8 cellular contexts compared by ENCODE assay signal in genomic region chr5:150350524-150351344, GRCh38. TPM values are rescaled to one million over a fixed set of nuclear protein-coding genes. Genes with fewer than 3 reads are reported as not detected.
DNase-seq lines count a peak whose midpoint lies in the region; ATAC-seq and TF ChIP-seq lines count a peak whose summit lies in the region.

No MANE protein-coding gene starts in this region.

- H3K27me3 Mint-ChIP-seq in activated naive CD4-positive, alpha-beta T cell treated with anti-CD3 and anti-CD28 coated beads for 36 hours (ENCODE audit: low read depth): no peaks in the 10 kb centered on the region

- POLR2A ChIA-PET in Panc1 (lab: Charles Lee): no interaction called here

- no peak overlapping the region for H3K4me2 ChIP-seq in osteoblast (ENCODE audit: insufficient read depth, low read length)

- TF ChIP-seq CTCF in Panc1 (IDR thresholded peaks at IDR 0.05) (peak; percentile 85), osteoblast (IDR thresholded peaks at IDR 0.05; ENCODE audit: extremely low read depth, low read depth, low read length) (peak; percentile 75), vagina (IDR thresholded peaks at IDR 0.05) (peak; percentile 45 to 71 (median 69))

- H3K9me3 Mint-ChIP-seq in activated naive CD4-positive, alpha-beta T cell treated with anti-CD3 and anti-CD28 coated beads for 36 hours: no peaks in the 10 kb centered on the region

- CTCF ChIA-PET in Panc1 (lab: Charles Lee): no interaction called here
- CTCF ChIA-PET in activated naive CD4-positive, alpha-beta T cell treated with anti-CD3 and anti-CD28 coated beads for 36 hours (lab: Charles Lee): interaction anchor here (0.6 to 1.8 kb wide), 11 partner anchors 8 to 311 kb away, joined by 3 to 12 read pairs (median 3); no protein-coding TSS in a partner anchor

- H3K27ac ChIP-seq in Panc1 (ENCODE audit: low read length): peak overlapping the region; percentile 32; the same call in 1 of the 2 replicates
- H3K27ac ChIP-seq in osteoblast (ENCODE audit: low read depth, low read length): no peak overlapping the region
- H3K27ac ChIP-seq in vagina: no peak overlapping the region

- DNase-seq in COLO829 (ENCODE audit: low spot score) (peak; percentile 69), Panc1 (ENCODE audit: low read depth, low spot score) (peak; percentile 77), globus pallidus (ENCODE audit: low spot score) (peak; percentile 86), osteoblast (ENCODE audit: insufficient read length, low spot score, missing footprints) (peak; percentile 89), vagina (ENCODE audit: extremely low spot score in 2 of 2) (no peak)
- peak; percentile 81 for DNase-seq in activated naive CD4-positive, alpha-beta T cell treated with anti-CD3 and anti-CD28 coated beads for 36 hours

- in situ Hi-C loops in Panc1 (cut with HindIII; ENCODE audit: low pct_unique_long_range_greater_than_20kb, low sequenced_read_pairs): no loop called here

- no peaks in the 10 kb centered on the region for H3K79me2 ChIP-seq in osteoblast (ENCODE audit: insufficient read depth, low read length)

- H3K36me3 ChIP-seq in Panc1 (ENCODE audit: control insufficient read depth, insufficient read depth, low read length) (no peaks in the 10 kb centered on the region), osteoblast (ENCODE audit: insufficient read depth, low read length) (no peaks in the 10 kb centered on the region), vagina (no peaks in the 10 kb centered on the region)

- peaks cover 17% of the 10 kb centered on the region for H3K4me1 ChIP-seq in Panc1 (ENCODE audit: control insufficient read depth, insufficient read depth, low read length)
- peaks cover 8% of the 10 kb centered on the region for H3K4me1 ChIP-seq in osteoblast (ENCODE audit: insufficient read depth, low read length)
- H3K4me1 ChIP-seq in vagina: no peaks in the 10 kb centered on the region

- intact Hi-C loops in Panc1 (cut with micrococcal nuclease; ENCODE audit: unreplicated experiment): loop anchor here (1.0 to 2.0 kb wide), 2 partner anchors 78 to 190 kb away; no protein-coding TSS in a partner anchor
- intact Hi-C loops in activated naive CD4-positive, alpha-beta T cell treated with anti-CD3 and anti-CD28 coated beads for 36 hours (cut with micrococcal nuclease): loop anchor here (1.0 to 2.0 kb wide), 5 partner anchors 78 to 220 kb away; no protein-coding TSS in a partner anchor
- intact Hi-C loops in vagina (cut with DNase I): no loop called here

- no peak overlapping the region for H3K4me3 Mint-ChIP-seq in activated naive CD4-positive, alpha-beta T cell treated with anti-CD3 and anti-CD28 coated beads for 36 hours

- H3K27me3 ChIP-seq in Panc1 (ENCODE audit: control insufficient read depth, insufficient read depth, low read length) (no peaks in the 10 kb centered on the region), osteoblast (ENCODE audit: insufficient read depth, low read length) (no peaks in the 10 kb centered on the region), vagina (no peaks in the 10 kb centered on the region)

- peaks cover 8% of the 10 kb centered on the region for H3K4me1 Mint-ChIP-seq in activated naive CD4-positive, alpha-beta T cell treated with anti-CD3 and anti-CD28 coated beads for 36 hours (ENCODE audit: low read depth)

- peak overlapping the region; percentile 15 for H2AFZ ChIP-seq in osteoblast (ENCODE audit: low read length)

- TF ChIP-seq POLR2A in vagina (IDR thresholded peaks at IDR 0.05): no peak

- no peaks in the 10 kb centered on the region for H4K20me1 ChIP-seq in osteoblast (ENCODE audit: insufficient read depth, low read length)

- no peaks in the 10 kb centered on the region for H3K36me3 Mint-ChIP-seq in activated naive CD4-positive, alpha-beta T cell treated with anti-CD3 and anti-CD28 coated beads for 36 hours (ENCODE audit: low read depth)

- H3K4me3 ChIP-seq in Panc1 (ENCODE audit: low read depth in 2 of 2, low read length in 2 of 2): no peak overlapping the region
- H3K4me3 ChIP-seq in osteoblast (ENCODE audit: insufficient read depth, low read length): no peak overlapping the region
- H3K4me3 ChIP-seq in vagina: no peak overlapping the region

- H3K9me3 ChIP-seq in Panc1 (ENCODE audit: control insufficient read depth, insufficient read depth, low read depth, low read length) (no peaks in the 10 kb centered on the region), osteoblast (ENCODE audit: low read depth, low read length) (no peaks in the 10 kb centered on the region), vagina (no peaks in the 10 kb centered on the region)

- ATAC-seq in GM19324 (IDR thresholded peaks at IDR 0.05; ENCODE audit: low FRiP score, unreplicated experiment) (peak; percentile 85), HG03342 (IDR thresholded peaks at IDR 0.05; ENCODE audit: unreplicated experiment) (peak; percentile 79), Panc1 (peak; percentile 93)

- no TSS peak for BruUV-seq in Panc1 (replicated peaks; lab: Mats Ljungman, UMichigan)

- peak overlapping the region; percentile 28 for H3K27ac Mint-ChIP-seq in activated naive CD4-positive, alpha-beta T cell treated with anti-CD3 and anti-CD28 coated beads for 36 hours

RNA-seq across cellular contexts. Expression of gene TCOF1, which starts 6.8 kb away (rescaled TPM):
- total RNA-seq in Panc1 (2021; ENCODE audit: unreplicated experiment) (92.8 TPM), osteoblast (12.3 and 12.4 TPM in 2 replicates), vagina (39.3 TPM)
- 45.0 TPM for polyA plus RNA-seq in Panc1 (2012; ENCODE audit: insufficient read length)
- total RNA-seq in activated naive CD4-positive, alpha-beta T cell treated with anti-CD3 and anti-CD28 coated beads for 36 hours: 100 to 1,000 TPM; 114 to 115 TPM

RNA-seq across cellular contexts. Expression of gene ARSI, which starts 48.0 kb away (rescaled TPM):
- 18.6 TPM for total RNA-seq in Panc1 (2021; ENCODE audit: unreplicated experiment)
- 16.4 TPM for polyA plus RNA-seq in Panc1 (2012; ENCODE audit: insufficient read length)
- not detected for total RNA-seq in activated naive CD4-positive, alpha-beta T cell treated with anti-CD3 and anti-CD28 coated beads for 36 hours
- 4.7 and 6.5 TPM in 2 replicates for total RNA-seq in osteoblast
- 4.7 TPM for total RNA-seq in vagina

Comparison
In these comparisons a context has a peak if more than half of its experiments do, and no peak if none do; other contexts are left out.
1. DNase-seq: peak in COLO829 (single experiment), Panc1 (single experiment), activated naive CD4-positive, alpha-beta T cell treated with anti-CD3 and anti-CD28 coated beads for 36 hours (single experiment), globus pallidus (single experiment) and osteoblast (single experiment); none in vagina (0 of 2).
2. Peak in every context shown above with its lines, with median percentiles within 50 percentile points of each other: ATAC-seq and CTCF ChIP-seq.